ENCODE assay signal across 8 cellular contexts in the genomic region with DNA sequence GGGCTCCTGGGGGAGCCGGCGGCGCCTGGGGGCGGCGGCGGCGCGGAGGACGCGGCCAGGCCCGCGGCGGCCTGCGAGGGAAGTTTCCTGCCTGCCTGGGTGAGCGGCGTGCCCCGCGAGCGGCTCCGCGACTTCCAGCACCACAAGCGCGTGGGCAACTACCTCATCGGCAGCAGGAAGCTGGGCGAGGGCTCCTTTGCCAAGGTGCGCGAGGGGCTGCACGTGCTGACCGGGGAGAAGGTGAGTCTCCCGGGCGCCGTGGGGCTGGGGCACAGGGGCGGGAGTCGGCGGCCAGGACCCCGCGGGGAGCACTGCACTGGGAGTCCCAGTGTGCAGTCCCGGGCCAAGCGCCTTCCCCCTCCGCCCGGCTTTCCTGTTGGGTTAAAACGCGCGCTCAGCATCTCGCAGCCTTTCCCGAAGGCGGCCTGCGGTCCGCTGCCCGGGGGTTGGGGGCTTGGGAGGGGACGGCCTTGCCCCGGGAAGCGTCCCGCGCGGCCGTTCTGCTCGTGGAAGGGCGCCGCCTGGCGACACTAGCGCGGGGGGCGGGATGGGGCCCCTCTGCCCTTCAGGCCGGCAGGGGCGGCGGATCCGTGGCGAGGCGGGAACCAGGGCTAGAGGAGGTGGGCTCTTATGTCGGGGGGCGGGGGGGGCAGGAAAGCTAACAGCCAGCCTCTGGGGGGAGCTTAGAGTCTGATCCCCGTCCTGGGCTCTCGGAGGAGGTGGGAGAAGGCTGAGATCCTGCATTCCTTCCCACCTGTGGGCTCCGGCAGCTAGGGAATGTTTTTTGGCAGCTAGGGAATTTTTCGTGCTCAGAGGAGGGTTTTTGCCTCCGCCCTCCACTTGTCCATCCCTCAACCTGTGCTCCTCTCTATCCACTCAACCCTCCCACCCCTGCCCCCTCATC. TPM values are rescaled to one million over a fixed set of nuclear protein-coding genes. Genes with fewer than 3 reads are reported as not detected.
DNase-seq lines count a peak whose midpoint lies in the region; ATAC-seq and TF ChIP-seq lines count a peak whose summit lies in the region.

No MANE protein-coding gene starts in this region.

- H3K18ac ChIP-seq in trophoblast cell (ENCODE audit: low read length) = peak overlapping the region; percentile 86

- TF ChIP-seq CTCF in GM10248 (IDR thresholded peaks at IDR 0.05; ENCODE audit: control extremely low read depth, extremely low read depth, low read depth, missing control alignments) (peak; percentile 66), foreskin keratinocyte (conservative IDR thresholded peaks at IDR 0.05) (peak; percentile 63)

- H3K4ac ChIP-seq in trophoblast cell (ENCODE audit: low read depth, low read length) = peak overlapping the region; percentile 62

- peak overlapping the region; percentile 78 for H2AFZ ChIP-seq in trophoblast cell (ENCODE audit: insufficient read depth, low read length, poor library complexity)

- no peaks in the 10 kb centered on the region for H3K4me1 ChIP-seq in foreskin keratinocyte
- H3K4me1 ChIP-seq in trophoblast cell (ENCODE audit: control insufficient read depth in 1 of 2, insufficient read depth in 2 of 2, low read length in 2 of 2) = peaks cover 13 to 22% of the 10 kb centered on the region in 2 experiments

- H3K27me3 ChIP-seq in foreskin keratinocyte = peaks cover 89% of the 10 kb centered on the region
- no peaks in the 10 kb centered on the region for H3K27me3 ChIP-seq in trophoblast cell (ENCODE audit: insufficient read depth, low read length)

- peaks cover 2% of the 10 kb centered on the region for H3K79me2 ChIP-seq in trophoblast cell (ENCODE audit: control insufficient read depth, insufficient read depth, low read length, poor library complexity)

- H4K91ac ChIP-seq in trophoblast cell (ENCODE audit: low read depth, low read length) = peak overlapping the region; percentile 82

- peak; percentile 48 for DNase-seq in GM10248 (ENCODE audit: extremely low spot score)
- DNase-seq in NCI-H1105 treated with DMSO at 0.1 percent for 48 hours (lab: John Stamatoyannopoulos, UW) = peak; percentile 59
- peak; percentile 45 for DNase-seq in activated CD8-positive, alpha-beta memory T cell treated with anti-CD3 and anti-CD28 coated beads, Interleukin-2, amount 50 U/mL, for 4 hours
- no peak for DNase-seq in foreskin keratinocyte
- peak in 1 of 2 donors; percentile 73 for DNase-seq in trophoblast cell
- DNase-seq in occipital lobe (lab: John Stamatoyannopoulos, UW) = no peak
- DNase-seq in hippocampal formation (lab: John Stamatoyannopoulos, UW) = no peak

- CTCF ChIA-PET in GM10248 (lab: Yijun Ruan, JAX) = interaction anchor here (0.8 to 2.1 kb wide), 5 partner anchors 9 to 731 kb away, joined by 3 to 11 read pairs (median 3); no protein-coding TSS in a partner anchor

- H3K23ac ChIP-seq in trophoblast cell (ENCODE audit: low read length) = no peak overlapping the region

- no CpG with 5 or more reads among the region's 77 CpGs for WGBS in trophoblast cell (ENCODE audit: extremely low coverage, insufficient coverage, insufficient read length)

- no peak overlapping the region for H3K9ac ChIP-seq in trophoblast cell (ENCODE audit: low read length)

- no peaks in the 10 kb centered on the region for H3K36me3 ChIP-seq in trophoblast cell (ENCODE audit: control insufficient read depth in 1 of 2, insufficient read depth in 2 of 2, low read length in 2 of 2)

- peak overlapping the region; percentile 38 for H2BK5ac ChIP-seq in trophoblast cell (ENCODE audit: low read depth, low read length, poor library complexity)

- peak overlapping the region; percentile 89 for H4K8ac ChIP-seq in trophoblast cell (ENCODE audit: low read depth, low read length)

- no peak overlapping the region for H2AK5ac ChIP-seq in trophoblast cell (ENCODE audit: low read length)

- peak overlapping the region; percentile 63 for H4K12ac ChIP-seq in trophoblast cell (ENCODE audit: low read depth, low read length)

- POLR2A ChIA-PET in GM10248 (lab: Yijun Ruan, JAX) = no interaction called here

- H3K9me3 ChIP-seq in trophoblast cell (ENCODE audit: insufficient read depth, low read depth, low read length) = no peaks in the 10 kb centered on the region

- H3K14ac ChIP-seq in trophoblast cell (ENCODE audit: low read length) = peak overlapping the region; percentile 80

- peak overlapping the region; percentile 26 for H2BK120ac ChIP-seq in trophoblast cell (ENCODE audit: insufficient read depth, low read length, poor library complexity)

- H2BK12ac ChIP-seq in trophoblast cell (ENCODE audit: low read length) = peak overlapping the region; percentile 53

- H3K4me3 ChIP-seq in trophoblast cell (ENCODE audit: low read depth, low read length) = peak overlapping the region; percentile 72

- ATAC-seq in foreskin keratinocyte (peak; percentile 42), GM18502 (IDR thresholded peaks at IDR 0.05; ENCODE audit: poor library complexity, unreplicated experiment) (no peak)

- H3K27ac ChIP-seq in foreskin keratinocyte (no peak overlapping the region), trophoblast cell (ENCODE audit: low read depth, low read length) (no peak overlapping the region)

- peak overlapping the region; percentile 67 for H3K4me2 ChIP-seq in trophoblast cell (ENCODE audit: low read length)

- peaks cover 4% of the 10 kb centered on the region for H3K79me1 ChIP-seq in trophoblast cell (ENCODE audit: low read length)

RNA-seq across cellular contexts. Expression of gene HUNK, which starts 1.1 kb away (rescaled TPM):
- total RNA-seq in foreskin keratinocyte (0.17 and 0.42 TPM in 2 replicates), occipital lobe (9.4 TPM)
- 0.06 and 0.22 TPM in 2 replicates for polyA plus RNA-seq in foreskin keratinocyte
- polyA plus RNA-seq in trophoblast cell (2013) = 4.4 and 4.7 TPM in 2 replicates

Comparison
In these comparisons a context has a peak if more than half of its experiments do, and no peak if none do; other contexts are left out.
1. DNase-seq: peak in GM10248 (single experiment), NCI-H1105 treated with DMSO at 0.1 percent for 48 hours (single experiment) and activated CD8-positive, alpha-beta memory T cell treated with anti-CD3 and anti-CD28 coated beads, Interleukin-2, amount 50 U/mL, for 4 hours (single experiment); none in foreskin keratinocyte (0 of 2), occipital lobe (single experiment) and hippocampal formation (0 of 2).